17 cellular contexts compared by ENCODE assay signal in the genomic region with DNA sequence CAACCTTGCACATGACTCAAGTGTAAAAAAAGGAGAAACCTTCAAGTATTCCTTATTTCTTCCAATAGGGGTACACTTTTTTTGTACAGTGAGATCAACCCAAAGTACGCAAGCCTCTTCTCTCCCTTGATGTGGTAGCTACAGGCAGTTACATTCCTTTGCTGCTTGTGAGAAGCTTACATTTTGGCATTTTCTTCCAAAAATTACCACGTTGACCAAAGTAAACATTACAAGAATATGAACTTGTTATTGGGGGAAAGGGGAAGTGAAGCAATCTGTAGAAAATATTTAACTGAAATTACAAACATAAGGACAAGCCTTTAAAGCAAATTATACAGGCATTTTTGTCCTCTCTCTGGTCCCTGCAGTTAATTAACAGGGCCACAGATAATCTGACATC.
"Had no signal": no experiment of that assay in that cellular context is flagged by ENCODE, and none has a peak within 500 bp of the region (broad histone marks: within the 10 kb centered on the region; RNA-seq: fewer than 3 reads in every experiment).

No MANE protein-coding gene starts in this region.

- H3K27ac ChIP-seq: esophagus muscularis mucosa, lower lobe of right lung, right atrium auricular region had no signal

- DNase-seq: activated CD4-positive, alpha-beta T cell treated with anti-CD3 and anti-CD28 coated beads, Interleukin-2, amount 50 U/mL, for 1 hour; activated T-cell treated with anti-CD3 and anti-CD28 coated beads for 4 hours; amniotic stem cell; cerebellar nuclear complex; dorsolateral prefrontal cortex; hippocampal formation; lower lobe of right lung; mucosa of descending colon; naive thymus-derived CD8-positive, alpha-beta T cell; small intestine had no signal

- H3K27me3 Mint-ChIP-seq: activated naive CD4-positive, alpha-beta T cell treated with anti-CD3 and anti-CD28 coated beads, Interleukin-2, amount 50 U/mL, for 24 hours; activated T-helper 17 cell treated with anti-CD3 and anti-CD28 coated beads, Interleukin-2, amount 50 U/mL, for 72 hours; brain; naive thymus-derived CD8-positive, alpha-beta T cell had no signal

- H3K27me3 ChIP-seq: dorsolateral prefrontal cortex, esophagus muscularis mucosa, right atrium auricular region, tibial nerve had no signal

- H3K9me3 ChIP-seq: esophagus muscularis mucosa, lower lobe of right lung, mucosa of descending colon, right atrium auricular region, tibial nerve had no signal

- H3K27ac Mint-ChIP-seq: activated naive CD4-positive, alpha-beta T cell treated with anti-CD3 and anti-CD28 coated beads, Interleukin-2, amount 50 U/mL, for 24 hours; activated T-helper 17 cell treated with anti-CD3 and anti-CD28 coated beads, Interleukin-2, amount 50 U/mL, for 72 hours; T-helper 2 cell treated with Interferon-gamma antibody and Interleukin-4, amounts not matched to agents 5 μg/mL and 100 μg/mL, for 36 hours had no signal

- H3K4me1 ChIP-seq: lower lobe of right lung had no signal

- H3K4me3 ChIP-seq: dorsolateral prefrontal cortex, esophagus muscularis mucosa, lower lobe of right lung, mucosa of descending colon, right atrium auricular region, tibial nerve had no signal

- H3K4me3 Mint-ChIP-seq: activated naive CD4-positive, alpha-beta T cell treated with anti-CD3 and anti-CD28 coated beads, Interleukin-2, amount 50 U/mL, for 24 hours; activated T-helper 17 cell treated with anti-CD3 and anti-CD28 coated beads, Interleukin-2, amount 50 U/mL, for 72 hours; brain; naive thymus-derived CD8-positive, alpha-beta T cell; T-helper 2 cell treated with Interferon-gamma antibody and Interleukin-4, amounts not matched to agents 5 μg/mL and 100 μg/mL, for 36 hours had no signal

- ATAC-seq: activated T-helper 17 cell treated with anti-CD3 and anti-CD28 coated beads, Interleukin-2, amount 50 U/mL, for 72 hours; lower lobe of right lung; mucosa of descending colon; naive thymus-derived CD8-positive, alpha-beta T cell had no signal

- H3K9me3 Mint-ChIP-seq: activated naive CD4-positive, alpha-beta T cell treated with anti-CD3 and anti-CD28 coated beads, Interleukin-2, amount 50 U/mL, for 24 hours; activated T-helper 17 cell treated with anti-CD3 and anti-CD28 coated beads, Interleukin-2, amount 50 U/mL, for 72 hours; brain; naive thymus-derived CD8-positive, alpha-beta T cell; T-helper 2 cell treated with Interferon-gamma antibody and Interleukin-4, amounts not matched to agents 5 μg/mL and 100 μg/mL, for 36 hours had no signal

- FAIRE-seq: small intestine had no signal
